1 cellular context compared by ENCODE assay signal in the genomic region with DNA sequence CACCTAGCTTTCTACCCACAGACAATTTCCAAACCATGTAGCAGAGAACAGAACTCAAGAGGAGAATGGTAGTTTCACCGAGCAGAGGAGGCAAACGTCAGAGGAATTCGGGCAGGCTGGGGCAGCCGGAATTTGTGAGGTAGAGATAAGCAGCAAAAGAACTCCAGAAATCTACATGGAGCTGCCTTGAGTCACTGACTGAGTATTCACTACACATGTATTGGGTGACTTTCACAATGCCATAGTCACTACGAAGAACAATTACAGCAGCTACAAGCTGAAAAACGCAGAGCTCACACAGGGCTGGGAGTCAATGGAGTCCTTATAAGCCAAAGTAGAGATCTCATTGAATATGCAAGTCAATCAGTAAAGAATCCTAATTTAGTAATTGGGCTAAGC.
TF ChIP-seq lines count a peak whose summit lies in the region.

No MANE protein-coding gene starts in this region.

TF ChIP-seq in endothelial cell of umbilical vein, 7 proteins besides CTCF, POLR2A, EP300 and RAD21:
- TF ChIP-seq POLR2AphosphoS5 (IDR thresholded peaks at IDR 0.05; ENCODE audit: insufficient read depth, low read depth, low read length) (no peak), EZH2 (IDR thresholded peaks at IDR 0.05; ENCODE audit: borderline replicate concordance, low read depth, low read length, severe bottlenecking) (no peak), FOS (IDR thresholded peaks at IDR 0.05; ENCODE audit: borderline replicate concordance, insufficient read depth, low read length) (peak; percentile 21)
